In the genomic region with DNA sequence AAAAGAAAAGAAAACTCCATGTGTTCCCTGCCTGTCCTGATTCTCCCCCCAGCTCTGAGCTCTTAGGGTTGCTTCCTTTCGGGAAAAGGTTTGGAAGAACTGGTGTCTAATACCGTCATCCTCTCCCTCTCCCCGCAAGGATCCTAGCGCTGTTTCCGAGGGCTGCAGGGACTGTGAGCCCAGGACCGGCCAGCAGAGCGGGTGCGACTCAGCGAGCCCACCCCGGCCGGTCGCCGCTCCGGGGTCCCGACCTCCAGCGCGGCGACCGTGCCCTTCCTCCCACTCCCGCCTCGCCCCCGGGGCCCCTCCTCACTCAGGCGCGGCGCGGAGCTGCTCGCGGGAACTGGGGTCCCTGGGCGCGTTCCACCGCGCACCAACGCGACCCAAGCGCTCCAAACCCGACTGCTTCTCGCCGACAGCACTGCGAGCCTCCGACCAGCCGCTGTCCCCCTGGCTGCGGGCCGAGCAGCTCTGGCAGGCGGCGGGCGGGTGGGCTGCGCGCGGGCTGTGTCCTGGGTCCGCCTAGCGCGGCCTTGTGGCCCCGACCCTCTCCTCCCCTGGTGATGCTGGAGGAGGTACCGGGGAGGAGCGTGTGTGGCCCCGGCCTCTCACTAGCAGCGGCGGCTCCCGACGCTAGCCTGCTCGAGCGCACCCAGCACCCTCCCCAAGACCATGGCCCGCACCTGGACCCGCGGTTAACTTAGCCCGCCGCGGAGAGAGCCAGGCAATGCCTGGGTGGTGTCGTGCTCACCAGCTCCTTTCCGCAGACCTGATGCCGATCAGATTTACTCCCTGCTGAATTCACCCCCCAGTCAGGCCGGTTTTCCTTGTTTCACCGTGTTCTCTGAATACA, we compare ENCODE assay signal across 8 cellular contexts. TPM values are rescaled to one million over a fixed set of nuclear protein-coding genes. Genes with fewer than 3 reads are reported as not detected.
DNase-seq lines count a peak whose midpoint lies in the region; ATAC-seq and TF ChIP-seq lines count a peak whose summit lies in the region.

Gene PLA2G7 (minus strand): TSS at position 509 of the 853 bp plus-strand sequence. CDS start 12,484 bp downstream, outside the sequence.

- H3K27ac ChIP-seq in vagina: no peak within 1 kb of the TSS

- no peaks in the 10 kb centered on the region for H3K36me3 ChIP-seq in NT2/D1 (ENCODE audit: insufficient read depth, insufficient read length, low read length)
- no peaks in the 10 kb centered on the region for H3K36me3 ChIP-seq in mucosa of stomach (ENCODE audit: control insufficient read depth, insufficient read depth, low read length)
- no peaks in the 10 kb centered on the region for H3K36me3 ChIP-seq in vagina

- intact Hi-C loops in vagina (cut with DNase I): no loop called here

- TF ChIP-seq CTCF in epithelial cell of proximal tubule (conservative IDR thresholded peaks at IDR 0.05; ENCODE audit: low read depth, low read length): no peak
- no peak for TF ChIP-seq CTCF in vagina (IDR thresholded peaks at IDR 0.05)

- H3K4me3 ChIP-seq in NT2/D1 (ENCODE audit: insufficient read length, low read depth) (peak within 1 kb of the TSS; percentile 61), epithelial cell of proximal tubule (ENCODE audit: low read depth, low read length) (peak within 1 kb of the TSS; percentile 56), mucosa of stomach (ENCODE audit: low read length) (peak within 1 kb of the TSS; percentile 41), vagina (peak within 1 kb of the TSS; percentile 49 to 52)

- TF ChIP-seq POLR2A in vagina (IDR thresholded peaks at IDR 0.05): no peak

- H3K4me1 ChIP-seq in NT2/D1 (ENCODE audit: insufficient read depth, insufficient read length): no peaks in the 10 kb centered on the region
- H3K4me1 ChIP-seq in mucosa of stomach (ENCODE audit: control insufficient read depth, insufficient read depth, low read length): peaks cover 24% of the 10 kb centered on the region
- peaks cover 13% of the 10 kb centered on the region for H3K4me1 ChIP-seq in vagina

- no peaks in the 10 kb centered on the region for H3K9me3 ChIP-seq in NT2/D1 (ENCODE audit: insufficient read depth, low read length)
- no peaks in the 10 kb centered on the region for H3K9me3 ChIP-seq in mucosa of stomach (ENCODE audit: control insufficient read depth, low read length)
- H3K9me3 ChIP-seq in vagina: no peaks in the 10 kb centered on the region

- H3K27me3 ChIP-seq in NT2/D1 (ENCODE audit: insufficient read depth, insufficient read length) (peaks cover 11% of the 10 kb centered on the region), mucosa of stomach (ENCODE audit: control insufficient read depth, insufficient read depth, low read length) (peaks cover 29% of the 10 kb centered on the region), vagina (no peaks in the 10 kb centered on the region)

- H3K9ac ChIP-seq in NT2/D1 (ENCODE audit: insufficient read length, low read depth): peak within 1 kb of the TSS; percentile 86
- peak within 1 kb of the TSS; percentile 1 for H3K9ac ChIP-seq in mucosa of stomach (ENCODE audit: low read length)

- ATAC-seq in GM19467 (IDR thresholded peaks at IDR 0.05; ENCODE audit: unreplicated experiment) (no peak), HG03175 (IDR thresholded peaks at IDR 0.05; ENCODE audit: unreplicated experiment) (no peak)

- DNase-seq in DMS53 treated with DMSO at 0.1 percent for 48 hours (lab: John Stamatoyannopoulos, UW; ENCODE audit: unreplicated experiment) (peak; percentile 32), NT2/D1 (ENCODE audit: low read depth, low spot score) (no peak), epithelial cell of proximal tubule (ENCODE audit: low read depth) (no peak), vagina (ENCODE audit: extremely low spot score in 2 of 2) (no peak), NCI-H1092 treated with DMSO at 0.1 percent for 48 hours (lab: John Stamatoyannopoulos, UW) (no peak)

RNA-seq across cellular contexts. Expression of gene PLA2G7, which starts in this region (rescaled TPM):
- total RNA-seq in epithelial cell of proximal tubule (0.23 and 0.36 TPM in 2 replicates), vagina (not detected)
